In the genomic region with DNA sequence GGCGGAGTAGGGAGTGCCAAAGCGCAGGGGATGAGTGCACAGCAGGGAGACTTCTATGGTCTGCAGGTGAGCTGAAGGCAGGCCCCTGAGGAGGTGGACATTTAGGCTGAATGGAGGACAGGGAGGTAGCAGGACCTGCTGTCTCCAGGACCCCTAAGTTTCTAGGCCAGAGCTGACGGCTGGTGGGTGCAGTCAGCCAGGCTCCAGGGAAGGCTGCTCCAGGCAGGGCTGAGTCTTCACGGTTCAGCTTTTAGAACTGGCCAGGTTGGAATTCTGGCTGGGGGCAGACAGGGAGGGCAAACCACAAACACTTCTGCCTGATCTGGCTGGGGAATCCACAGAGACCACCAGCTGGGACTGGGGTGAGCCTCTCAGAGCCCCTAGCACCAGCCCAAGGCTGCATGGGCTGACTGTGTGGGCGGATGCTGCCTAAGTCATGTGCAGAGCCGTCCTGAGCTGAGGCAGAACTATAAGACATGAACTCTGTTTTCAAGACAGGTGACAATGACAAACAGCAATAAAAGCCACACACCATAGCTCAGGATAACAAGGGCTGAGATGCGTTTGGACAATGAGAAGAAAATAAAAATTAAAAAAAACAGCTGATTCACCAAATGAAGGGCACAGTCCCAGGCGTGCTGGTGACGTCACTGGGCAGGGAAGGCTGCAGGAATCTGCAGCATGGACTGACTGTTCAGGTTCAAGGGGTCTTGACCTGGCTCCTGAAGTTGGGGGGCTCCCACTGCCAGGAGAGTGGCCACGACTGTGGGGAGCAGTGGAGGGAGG, we compare ENCODE assay signal across 1 cellular context.
A peak's percentile ranks its signal among the peaks of the same experiment; 100 is the strongest.
TF ChIP-seq lines count a peak whose summit lies in the region.

No MANE protein-coding gene starts in this region.

TF ChIP-seq in HepG2, 621 proteins besides CTCF, POLR2A, EP300 and RAD21 (continues in another document):
- TF ChIP-seq ZNF709 (CRISPR knock-in tag; IDR thresholded peaks at IDR 0.05) (peak; percentile 14; the same call in 1 of the 2 replicates), ZSCAN30 (CRISPR knock-in tag; IDR thresholded peaks at IDR 0.05) (no peak), ZNF737 (CRISPR knock-in tag; IDR thresholded peaks at IDR 0.05; ENCODE audit: borderline replicate concordance) (no peak), PRMT3 (CRISPR knock-in tag; IDR thresholded peaks at IDR 0.05; ENCODE audit: borderline replicate concordance, low read depth) (no peak), ZNF891 (CRISPR knock-in tag; IDR thresholded peaks at IDR 0.05) (no peak), ZNF547 (CRISPR knock-in tag; IDR thresholded peaks at IDR 0.05) (no peak), ZNF446 (CRISPR knock-in tag; IDR thresholded peaks at IDR 0.05) (no peak), ZNF724P (CRISPR knock-in tag; IDR thresholded peaks at IDR 0.05; ENCODE audit: borderline replicate concordance) (no peak), NRL (CRISPR knock-in tag; IDR thresholded peaks at IDR 0.05; ENCODE audit: borderline replicate concordance) (no peak), HNF4A (CRISPR knock-in tag; IDR thresholded peaks at IDR 0.05) (0 out of 2 replicates have a peak, but pooled peaks have one; percentile 3), ZNF83 (CRISPR knock-in tag; IDR thresholded peaks at IDR 0.05; ENCODE audit: borderline replicate concordance) (no peak), LCORL (IDR thresholded peaks at IDR 0.05) (no peak), LCORL (CRISPR knock-in tag; IDR thresholded peaks at IDR 0.05) (peak; percentile 22; the same call in 1 of the 2 replicates), PHF5A (CRISPR knock-in tag; IDR thresholded peaks at IDR 0.05; ENCODE audit: low read depth, unreplicated experiment) (no peak), CHCHD3 (CRISPR knock-in tag; IDR thresholded peaks at IDR 0.05) (no peak), ZNF781 (CRISPR knock-in tag; IDR thresholded peaks at IDR 0.05; ENCODE audit: borderline replicate concordance, not compliant biosample characterization) (no peak), ZNF776 (CRISPR knock-in tag; IDR thresholded peaks at IDR 0.05) (no peak), ZNF790 (CRISPR knock-in tag; IDR thresholded peaks at IDR 0.05; ENCODE audit: borderline replicate concordance) (no peak), NBN (conservative IDR thresholded peaks at IDR 0.05) (no peak), ZNF567 (CRISPR knock-in tag; IDR thresholded peaks at IDR 0.05; ENCODE audit: borderline replicate concordance) (no peak), ATF7 (IDR thresholded peaks at IDR 0.05) (peak; percentile 96), ATF7 (CRISPR knock-in tag; IDR thresholded peaks at IDR 0.05) (no peak), ISX (CRISPR knock-in tag; conservative IDR thresholded peaks at IDR 0.05) (no peak), POLR2AphosphoS5 (IDR thresholded peaks at IDR 0.05; ENCODE audit: low read depth, low read length) (no peak; the same call in 1 of the 2 replicates), RBM39 (IDR thresholded peaks at IDR 0.05; ENCODE audit: low read depth, low read length, poor library complexity, severe bottlenecking) (no peak), NR2F6 (IDR thresholded peaks at IDR 0.05) (no peak), NR2F6 (CRISPR knock-in tag; IDR thresholded peaks at IDR 0.05) (no peak), ZNF337 (CRISPR knock-in tag; IDR thresholded peaks at IDR 0.05; ENCODE audit: borderline replicate concordance, low read depth) (no peak), PLRG1 (conservative IDR thresholded peaks at IDR 0.05) (no peak), ZNF251 (CRISPR knock-in tag; IDR thresholded peaks at IDR 0.05) (no peak)
- TF ChIP-seq, protein P1, sequence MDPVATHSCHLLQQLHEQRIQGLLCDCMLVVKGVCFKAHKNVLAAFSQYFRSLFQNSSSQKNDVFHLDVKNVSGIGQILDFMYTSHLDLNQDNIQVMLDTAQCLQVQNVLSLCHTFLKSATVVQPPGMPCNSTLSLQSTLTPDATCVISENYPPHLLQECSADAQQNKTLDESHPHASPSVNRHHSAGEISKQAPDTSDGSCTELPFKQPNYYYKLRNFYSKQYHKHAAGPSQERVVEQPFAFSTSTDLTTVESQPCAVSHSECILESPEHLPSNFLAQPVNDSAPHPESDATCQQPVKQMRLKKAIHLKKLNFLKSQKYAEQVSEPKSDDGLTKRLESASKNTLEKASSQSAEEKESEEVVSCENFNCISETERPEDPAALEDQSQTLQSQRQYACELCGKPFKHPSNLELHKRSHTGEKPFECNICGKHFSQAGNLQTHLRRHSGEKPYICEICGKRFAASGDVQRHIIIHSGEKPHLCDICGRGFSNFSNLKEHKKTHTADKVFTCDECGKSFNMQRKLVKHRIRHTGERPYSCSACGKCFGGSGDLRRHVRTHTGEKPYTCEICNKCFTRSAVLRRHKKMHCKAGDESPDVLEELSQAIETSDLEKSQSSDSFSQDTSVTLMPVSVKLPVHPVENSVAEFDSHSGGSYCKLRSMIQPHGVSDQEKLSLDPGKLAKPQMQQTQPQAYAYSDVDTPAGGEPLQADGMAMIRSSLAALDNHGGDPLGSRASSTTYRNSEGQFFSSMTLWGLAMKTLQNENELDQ (CRISPR knock-in tag; IDR thresholded peaks at IDR 0.05; ENCODE audit: borderline replicate concordance), result no peak
- TF ChIP-seq, protein P2, sequence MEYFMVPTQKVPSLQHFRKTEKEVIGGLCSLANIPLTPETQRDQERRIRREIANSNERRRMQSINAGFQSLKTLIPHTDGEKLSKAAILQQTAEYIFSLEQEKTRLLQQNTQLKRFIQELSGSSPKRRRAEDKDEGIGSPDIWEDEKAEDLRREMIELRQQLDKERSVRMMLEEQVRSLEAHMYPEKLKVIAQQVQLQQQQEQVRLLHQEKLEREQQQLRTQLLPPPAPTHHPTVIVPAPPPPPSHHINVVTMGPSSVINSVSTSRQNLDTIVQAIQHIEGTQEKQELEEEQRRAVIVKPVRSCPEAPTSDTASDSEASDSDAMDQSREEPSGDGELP (IDR thresholded peaks at IDR 0.05; ENCODE audit: borderline replicate concordance, low read depth), result peak; percentile 48; the same call in 1 of the 2 replicates
- TF ChIP-seq, protein P3, sequence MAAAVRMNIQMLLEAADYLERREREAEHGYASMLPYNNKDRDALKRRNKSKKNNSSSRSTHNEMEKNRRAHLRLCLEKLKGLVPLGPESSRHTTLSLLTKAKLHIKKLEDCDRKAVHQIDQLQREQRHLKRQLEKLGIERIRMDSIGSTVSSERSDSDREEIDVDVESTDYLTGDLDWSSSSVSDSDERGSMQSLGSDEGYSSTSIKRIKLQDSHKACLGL (CRISPR knock-in tag; IDR thresholded peaks at IDR 0.05), result no peak
- TF ChIP-seq, protein P4, sequence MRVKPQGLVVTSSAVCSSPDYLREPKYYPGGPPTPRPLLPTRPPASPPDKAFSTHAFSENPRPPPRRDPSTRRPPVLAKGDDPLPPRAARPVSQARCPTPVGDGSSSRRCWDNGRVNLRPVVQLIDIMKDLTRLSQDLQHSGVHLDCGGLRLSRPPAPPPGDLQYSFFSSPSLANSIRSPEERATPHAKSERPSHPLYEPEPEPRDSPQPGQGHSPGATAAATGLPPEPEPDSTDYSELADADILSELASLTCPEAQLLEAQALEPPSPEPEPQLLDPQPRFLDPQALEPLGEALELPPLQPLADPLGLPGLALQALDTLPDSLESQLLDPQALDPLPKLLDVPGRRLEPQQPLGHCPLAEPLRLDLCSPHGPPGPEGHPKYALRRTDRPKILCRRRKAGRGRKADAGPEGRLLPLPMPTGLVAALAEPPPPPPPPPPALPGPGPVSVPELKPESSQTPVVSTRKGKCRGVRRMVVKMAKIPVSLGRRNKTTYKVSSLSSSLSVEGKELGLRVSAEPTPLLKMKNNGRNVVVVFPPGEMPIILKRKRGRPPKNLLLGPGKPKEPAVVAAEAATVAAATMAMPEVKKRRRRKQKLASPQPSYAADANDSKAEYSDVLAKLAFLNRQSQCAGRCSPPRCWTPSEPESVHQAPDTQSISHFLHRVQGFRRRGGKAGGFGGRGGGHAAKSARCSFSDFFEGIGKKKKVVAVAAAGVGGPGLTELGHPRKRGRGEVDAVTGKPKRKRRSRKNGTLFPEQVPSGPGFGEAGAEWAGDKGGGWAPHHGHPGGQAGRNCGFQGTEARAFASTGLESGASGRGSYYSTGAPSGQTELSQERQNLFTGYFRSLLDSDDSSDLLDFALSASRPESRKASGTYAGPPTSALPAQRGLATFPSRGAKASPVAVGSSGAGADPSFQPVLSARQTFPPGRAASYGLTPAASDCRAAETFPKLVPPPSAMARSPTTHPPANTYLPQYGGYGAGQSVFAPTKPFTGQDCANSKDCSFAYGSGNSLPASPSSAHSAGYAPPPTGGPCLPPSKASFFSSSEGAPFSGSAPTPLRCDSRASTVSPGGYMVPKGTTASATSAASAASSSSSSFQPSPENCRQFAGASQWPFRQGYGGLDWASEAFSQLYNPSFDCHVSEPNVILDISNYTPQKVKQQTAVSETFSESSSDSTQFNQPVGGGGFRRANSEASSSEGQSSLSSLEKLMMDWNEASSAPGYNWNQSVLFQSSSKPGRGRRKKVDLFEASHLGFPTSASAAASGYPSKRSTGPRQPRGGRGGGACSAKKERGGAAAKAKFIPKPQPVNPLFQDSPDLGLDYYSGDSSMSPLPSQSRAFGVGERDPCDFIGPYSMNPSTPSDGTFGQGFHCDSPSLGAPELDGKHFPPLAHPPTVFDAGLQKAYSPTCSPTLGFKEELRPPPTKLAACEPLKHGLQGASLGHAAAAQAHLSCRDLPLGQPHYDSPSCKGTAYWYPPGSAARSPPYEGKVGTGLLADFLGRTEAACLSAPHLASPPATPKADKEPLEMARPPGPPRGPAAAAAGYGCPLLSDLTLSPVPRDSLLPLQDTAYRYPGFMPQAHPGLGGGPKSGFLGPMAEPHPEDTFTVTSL (CRISPR knock-in tag; IDR thresholded peaks at IDR 0.05; ENCODE audit: borderline replicate concordance), result 0 out of 2 replicates have a peak, but pooled peaks have one; percentile 21
- TF ChIP-seq, protein P5, sequence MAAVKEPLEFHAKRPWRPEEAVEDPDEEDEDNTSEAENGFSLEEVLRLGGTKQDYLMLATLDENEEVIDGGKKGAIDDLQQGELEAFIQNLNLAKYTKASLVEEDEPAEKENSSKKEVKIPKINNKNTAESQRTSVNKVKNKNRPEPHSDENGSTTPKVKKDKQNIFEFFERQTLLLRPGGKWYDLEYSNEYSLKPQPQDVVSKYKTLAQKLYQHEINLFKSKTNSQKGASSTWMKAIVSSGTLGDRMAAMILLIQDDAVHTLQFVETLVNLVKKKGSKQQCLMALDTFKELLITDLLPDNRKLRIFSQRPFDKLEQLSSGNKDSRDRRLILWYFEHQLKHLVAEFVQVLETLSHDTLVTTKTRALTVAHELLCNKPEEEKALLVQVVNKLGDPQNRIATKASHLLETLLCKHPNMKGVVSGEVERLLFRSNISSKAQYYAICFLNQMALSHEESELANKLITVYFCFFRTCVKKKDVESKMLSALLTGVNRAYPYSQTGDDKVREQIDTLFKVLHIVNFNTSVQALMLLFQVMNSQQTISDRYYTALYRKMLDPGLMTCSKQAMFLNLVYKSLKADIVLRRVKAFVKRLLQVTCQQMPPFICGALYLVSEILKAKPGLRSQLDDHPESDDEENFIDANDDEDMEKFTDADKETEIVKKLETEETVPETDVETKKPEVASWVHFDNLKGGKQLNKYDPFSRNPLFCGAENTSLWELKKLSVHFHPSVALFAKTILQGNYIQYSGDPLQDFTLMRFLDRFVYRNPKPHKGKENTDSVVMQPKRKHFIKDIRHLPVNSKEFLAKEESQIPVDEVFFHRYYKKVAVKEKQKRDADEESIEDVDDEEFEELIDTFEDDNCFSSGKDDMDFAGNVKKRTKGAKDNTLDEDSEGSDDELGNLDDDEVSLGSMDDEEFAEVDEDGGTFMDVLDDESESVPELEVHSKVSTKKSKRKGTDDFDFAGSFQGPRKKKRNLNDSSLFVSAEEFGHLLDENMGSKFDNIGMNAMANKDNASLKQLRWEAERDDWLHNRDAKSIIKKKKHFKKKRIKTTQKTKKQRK (IDR thresholded peaks at IDR 0.05; ENCODE audit: low read length), result no peak
- TF ChIP-seq, protein P6, sequence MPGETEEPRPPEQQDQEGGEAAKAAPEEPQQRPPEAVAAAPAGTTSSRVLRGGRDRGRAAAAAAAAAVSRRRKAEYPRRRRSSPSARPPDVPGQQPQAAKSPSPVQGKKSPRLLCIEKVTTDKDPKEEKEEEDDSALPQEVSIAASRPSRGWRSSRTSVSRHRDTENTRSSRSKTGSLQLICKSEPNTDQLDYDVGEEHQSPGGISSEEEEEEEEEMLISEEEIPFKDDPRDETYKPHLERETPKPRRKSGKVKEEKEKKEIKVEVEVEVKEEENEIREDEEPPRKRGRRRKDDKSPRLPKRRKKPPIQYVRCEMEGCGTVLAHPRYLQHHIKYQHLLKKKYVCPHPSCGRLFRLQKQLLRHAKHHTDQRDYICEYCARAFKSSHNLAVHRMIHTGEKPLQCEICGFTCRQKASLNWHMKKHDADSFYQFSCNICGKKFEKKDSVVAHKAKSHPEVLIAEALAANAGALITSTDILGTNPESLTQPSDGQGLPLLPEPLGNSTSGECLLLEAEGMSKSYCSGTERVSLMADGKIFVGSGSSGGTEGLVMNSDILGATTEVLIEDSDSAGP (CRISPR knock-in tag; IDR thresholded peaks at IDR 0.05; ENCODE audit: borderline replicate concordance), result peak; percentile 67; the same call in 1 of the 2 replicates
- TF ChIP-seq, protein P7, sequence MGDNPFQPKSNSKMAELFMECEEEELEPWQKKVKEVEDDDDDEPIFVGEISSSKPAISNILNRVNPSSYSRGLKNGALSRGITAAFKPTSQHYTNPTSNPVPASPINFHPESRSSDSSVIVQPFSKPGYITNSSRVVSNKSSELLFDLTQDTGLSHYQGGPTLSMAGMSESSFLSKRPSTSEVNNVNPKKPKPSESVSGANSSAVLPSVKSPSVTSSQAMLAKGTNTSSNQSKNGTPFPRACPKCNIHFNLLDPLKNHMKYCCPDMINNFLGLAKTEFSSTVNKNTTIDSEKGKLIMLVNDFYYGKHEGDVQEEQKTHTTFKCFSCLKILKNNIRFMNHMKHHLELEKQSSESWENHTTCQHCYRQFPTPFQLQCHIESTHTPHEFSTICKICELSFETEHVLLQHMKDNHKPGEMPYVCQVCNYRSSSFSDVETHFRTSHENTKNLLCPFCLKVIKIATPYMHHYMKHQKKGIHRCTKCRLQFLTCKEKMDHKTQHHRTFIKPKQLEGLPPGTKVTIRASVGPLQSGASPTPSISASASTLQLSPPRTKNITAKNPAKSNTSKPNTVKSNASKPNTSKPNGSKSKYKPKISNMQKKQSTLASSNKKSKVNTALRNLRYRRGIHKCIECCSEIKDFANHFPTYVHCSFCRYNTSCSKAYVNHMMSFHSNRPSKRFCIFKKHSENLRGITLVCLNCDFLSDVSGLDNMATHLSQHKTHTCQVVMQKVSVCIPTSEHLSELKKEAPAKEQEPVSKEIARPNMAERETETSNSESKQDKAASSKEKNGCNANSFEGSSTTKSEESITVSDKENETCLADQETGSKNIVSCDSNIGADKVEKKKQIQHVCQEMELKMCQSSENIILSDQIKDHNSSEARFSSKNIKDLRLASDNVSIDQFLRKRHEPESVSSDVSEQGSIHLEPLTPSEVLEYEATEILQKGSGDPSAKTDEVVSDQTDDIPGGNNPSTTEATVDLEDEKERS (CRISPR knock-in tag; IDR thresholded peaks at IDR 0.05), result no peak
